Comparison of ENCODE assay signal across 8 cellular contexts in the genomic region with DNA sequence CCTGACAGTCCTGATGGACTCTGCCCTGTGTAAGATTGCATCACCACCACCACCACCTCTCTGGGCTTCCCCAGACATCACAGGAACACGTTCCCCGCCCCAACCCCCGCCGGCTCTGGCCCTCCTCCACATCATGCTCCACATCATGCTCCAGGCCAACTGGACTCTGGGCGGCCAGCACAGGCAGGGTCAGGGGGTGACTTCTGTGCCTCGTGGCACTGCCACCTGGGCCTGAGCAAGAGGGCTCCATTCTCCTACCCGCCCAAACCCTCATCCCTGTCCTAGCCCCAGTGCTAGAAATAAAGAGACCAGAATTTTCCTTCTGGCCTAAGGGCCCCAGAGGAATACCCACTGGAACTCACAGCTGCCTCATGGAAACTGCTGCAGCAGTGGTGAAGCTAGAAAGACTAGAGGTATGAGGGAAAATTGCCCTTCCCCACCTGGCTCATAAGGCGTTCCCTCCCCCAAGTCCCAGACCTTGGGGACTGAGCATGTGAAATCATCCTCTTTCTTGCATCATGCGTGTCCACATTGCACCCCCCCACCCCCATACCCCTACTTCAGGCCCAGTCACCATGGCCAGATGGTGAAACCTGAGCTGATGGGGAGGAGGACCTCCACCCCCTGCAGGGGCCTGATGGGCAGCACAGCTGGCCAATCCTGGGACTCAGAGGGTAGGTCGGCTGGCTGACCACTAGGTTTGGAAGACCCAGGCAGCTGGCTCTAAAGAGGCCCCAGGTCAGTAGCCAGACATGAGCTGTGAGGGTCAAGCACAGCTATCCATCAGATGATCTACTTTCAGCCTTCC. TPM values are rescaled to one million over a fixed set of nuclear protein-coding genes. Genes with fewer than 3 reads are reported as not detected.
DNase-seq lines count a peak whose midpoint lies in the region; ATAC-seq, FAIRE-seq and TF ChIP-seq lines count a peak whose summit lies in the region.

A gene with protein sequence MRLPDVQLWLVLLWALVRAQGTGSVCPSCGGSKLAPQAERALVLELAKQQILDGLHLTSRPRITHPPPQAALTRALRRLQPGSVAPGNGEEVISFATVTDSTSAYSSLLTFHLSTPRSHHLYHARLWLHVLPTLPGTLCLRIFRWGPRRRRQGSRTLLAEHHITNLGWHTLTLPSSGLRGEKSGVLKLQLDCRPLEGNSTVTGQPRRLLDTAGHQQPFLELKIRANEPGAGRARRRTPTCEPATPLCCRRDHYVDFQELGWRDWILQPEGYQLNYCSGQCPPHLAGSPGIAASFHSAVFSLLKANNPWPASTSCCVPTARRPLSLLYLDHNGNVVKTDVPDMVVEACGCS (plus strand): TSS at position 742 of the 808 bp plus-strand sequence. CDS start 230 bp downstream, outside the sequence.

- POLR2A ChIA-PET in naive thymus-derived CD8-positive, alpha-beta T cell (lab: Charles Lee) = interaction anchor here (0.6 to 2.0 kb wide), 4 partner anchors 23 to 1348 kb away, joined by 3 to 14 read pairs (median 5); a partner anchor contains a TSS

- H3K27me3 Mint-ChIP-seq in naive thymus-derived CD8-positive, alpha-beta T cell = no peaks in the 10 kb centered on the region

- peak within 1 kb of the TSS; percentile 52 to 85 (median 72) for H3K4me3 Mint-ChIP-seq in naive thymus-derived CD8-positive, alpha-beta T cell

- TF ChIP-seq CTCF in D721Med (IDR thresholded peaks at IDR 0.05; ENCODE audit: insufficient read depth, missing control alignments) = no peak

- no peaks in the 10 kb centered on the region for H3K36me3 Mint-ChIP-seq in naive thymus-derived CD8-positive, alpha-beta T cell

- no peak for ATAC-seq in naive thymus-derived CD8-positive, alpha-beta T cell
- ATAC-seq in HG03095 (IDR thresholded peaks at IDR 0.05; ENCODE audit: unreplicated experiment) = no peak
- no peak for ATAC-seq in HG03175 (IDR thresholded peaks at IDR 0.05; ENCODE audit: unreplicated experiment)

- FAIRE-seq in D721Med (lab: Jason Lieb, UNC) = no peak

- peaks cover 18 to 27% (median 22%) of the 10 kb centered on the region in 4 donors for H3K4me1 Mint-ChIP-seq in naive thymus-derived CD8-positive, alpha-beta T cell

- H3K9me3 Mint-ChIP-seq in naive thymus-derived CD8-positive, alpha-beta T cell = no peaks in the 10 kb centered on the region

- peak; percentile 25 for DNase-seq in NCI-H1694 treated with DMSO at 0.1 percent for 48 hours (lab: John Stamatoyannopoulos, UW)
- no peak for DNase-seq in NCI-H1694 (lab: John Stamatoyannopoulos, UW)
- peak; percentile 27 to 81 for DNase-seq in NCI-H1930 (lab: John Stamatoyannopoulos, UW)
- peak; percentile 74 for DNase-seq in amniotic epithelial cell (ENCODE audit: low read depth)
- DNase-seq in naive thymus-derived CD8-positive, alpha-beta T cell = no peak
- no peak for DNase-seq in D721Med (ENCODE audit: insufficient read length, low spot score)

- peak within 1 kb of the TSS in 5 of 10 donors; percentile 9 to 89 (median 57) for H3K27ac Mint-ChIP-seq in naive thymus-derived CD8-positive, alpha-beta T cell

RNA-seq across cellular contexts. Expression of the gene that starts here (rescaled TPM):
- not detected for total RNA-seq in naive thymus-derived CD8-positive, alpha-beta T cell
- under 1 TPM in 1 of 3 donors, not detected in 2; 0.16 TPM for polyA plus RNA-seq in naive thymus-derived CD8-positive, alpha-beta T cell

Comparison
In these comparisons a context has a peak if more than half of its experiments do, and no peak if none do; other contexts are left out.
1. DNase-seq: peak in NCI-H1694 treated with DMSO at 0.1 percent for 48 hours (single experiment), NCI-H1930 (2 of 2) and amniotic epithelial cell (single experiment); none in NCI-H1694 (single experiment), naive thymus-derived CD8-positive, alpha-beta T cell (0 of 10) and D721Med (single experiment).